28 cellular contexts compared by ENCODE assay signal in the genomic region with DNA sequence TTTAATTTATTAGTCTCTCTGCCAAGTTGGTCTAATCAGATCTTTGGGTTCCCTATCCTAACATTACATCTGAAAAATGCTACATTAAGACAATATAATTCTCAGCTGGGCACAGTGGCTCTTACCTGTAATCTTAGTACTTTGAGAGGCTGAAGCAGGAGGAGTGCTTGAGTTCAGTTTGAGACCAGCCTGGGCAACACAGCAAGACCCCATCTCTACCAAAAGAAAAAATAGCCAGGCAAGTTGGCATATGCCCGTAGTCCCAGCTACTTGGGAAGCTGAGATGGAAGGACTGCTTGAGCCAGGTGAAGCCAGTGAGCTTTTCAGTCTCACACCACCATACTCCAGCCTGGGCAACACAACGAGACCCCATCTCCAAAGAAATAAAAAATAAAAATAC.
"Had no signal": no experiment of that assay in that cellular context is flagged by ENCODE, and none has a peak within 500 bp of the region (broad histone marks: within the 10 kb centered on the region; RNA-seq: fewer than 3 reads in every experiment).

No MANE protein-coding gene starts in this region.

- H3K27ac Mint-ChIP-seq: activated B cell treated with CpG ODN at 0.5 μM for 24 hours; activated CD8-positive, alpha-beta T cell treated with anti-CD3 and anti-CD28 coated beads for 36 hours; activated naive CD4-positive, alpha-beta T cell treated with anti-CD3 and anti-CD28 coated beads for 36 hours; activated naive CD4-positive, alpha-beta T cell treated with anti-CD3 and anti-CD28 coated beads, Interleukin-2, amount 50 U/mL, for 72 hours; activated naive CD8-positive, alpha-beta T cell treated with anti-CD3 and anti-CD28 coated beads, Interleukin-2, amount 10 ng/mL, durations not matched to agents 7 days and 5 days; brain had no signal

- H3K27ac ChIP-seq: ascending aorta, breast epithelium, cardiac muscle cell, colonic mucosa, epithelial cell of prostate, esophagus squamous epithelium, gastroesophageal sphincter, VCaP had no signal

- H3K36me3 ChIP-seq: ascending aorta, breast epithelium, cardiac muscle cell, colonic mucosa, esophagus squamous epithelium, gastroesophageal sphincter had no signal

- DNase-seq: activated B cell treated with CpG ODN at 0.5 μM for 24 hours; activated CD4-positive, alpha-beta T cell treated with anti-CD3 and anti-CD28 coated beads for 48 hours; activated CD4-positive, alpha-beta T cell treated with anti-CD3 and anti-CD28 coated beads, Interleukin-2, amount 50 U/mL, for 1 hour; activated CD4-positive, alpha-beta T cell treated with anti-CD3 and anti-CD28 coated beads, Interleukin-2, amount 50 U/mL, for 48 hours; activated CD8-positive, alpha-beta memory T cell treated with anti-CD3 and anti-CD28 coated beads for 24 hours; activated CD8-positive, alpha-beta T cell treated with anti-CD3 and anti-CD28 coated beads for 36 hours; activated effector memory CD4-positive, alpha-beta T cell treated with Interleukin-2 at 50 U/mL for 16 hours; activated gamma-delta T cell treated with Interleukin-2 at 50 U/mL for 16 hours; activated naive CD4-positive, alpha-beta T cell treated with anti-CD3 and anti-CD28 coated beads for 36 hours; activated naive CD8-positive, alpha-beta T cell treated with anti-CD3 and anti-CD28 coated beads, Interleukin-2, amount 10 ng/mL, durations not matched to agents 7 days and 5 days; activated T-cell treated with anti-CD3 and anti-CD28 coated beads, Interleukin-2, amount 50 U/mL, for 4 hours; central memory CD4-positive, alpha-beta T cell; cerebellar nuclear complex; colonic mucosa; effector CD8-positive, alpha-beta T cell; esophagus squamous epithelium; foreskin melanocyte; T-helper 2 cell had no signal

- H3K4me3 Mint-ChIP-seq: activated B cell treated with CpG ODN at 0.5 μM for 24 hours; activated CD8-positive, alpha-beta T cell treated with anti-CD3 and anti-CD28 coated beads for 36 hours; activated naive CD4-positive, alpha-beta T cell treated with anti-CD3 and anti-CD28 coated beads for 36 hours; activated naive CD8-positive, alpha-beta T cell treated with anti-CD3 and anti-CD28 coated beads, Interleukin-2, amount 10 ng/mL, durations not matched to agents 7 days and 5 days; activated T-cell treated with anti-CD3 and anti-CD28 coated beads, Interleukin-2, amount 50 U/mL, for 4 hours; activated T-helper 17 cell treated with anti-CD3 and anti-CD28 coated beads, Interleukin-2, amount 50 U/mL, for 72 hours; brain had no signal

- ATAC-seq: activated CD4-positive, CD25-positive, alpha-beta regulatory T cell treated with anti-CD3 and anti-CD28 coated beads, Interleukin-2, amount 50 U/mL, for 24 hours; activated CD8-positive, alpha-beta T cell treated with anti-CD3 and anti-CD28 coated beads for 36 hours; activated naive CD4-positive, alpha-beta T cell treated with anti-CD3 and anti-CD28 coated beads, Interleukin-2, amount 50 U/mL, for 72 hours; activated T-cell treated with anti-CD3 and anti-CD28 coated beads, Interleukin-2, amount 50 U/mL, for 4 hours; gastroesophageal sphincter had no signal

- H3K9me3 Mint-ChIP-seq: activated B cell treated with CpG ODN at 0.5 μM for 24 hours; activated CD8-positive, alpha-beta T cell treated with anti-CD3 and anti-CD28 coated beads for 36 hours; activated naive CD4-positive, alpha-beta T cell treated with anti-CD3 and anti-CD28 coated beads for 36 hours; activated naive CD4-positive, alpha-beta T cell treated with anti-CD3 and anti-CD28 coated beads, Interleukin-2, amount 50 U/mL, for 72 hours; activated naive CD8-positive, alpha-beta T cell treated with anti-CD3 and anti-CD28 coated beads, Interleukin-2, amount 10 ng/mL, durations not matched to agents 7 days and 5 days; activated T-cell treated with anti-CD3 and anti-CD28 coated beads, Interleukin-2, amount 50 U/mL, for 4 hours; activated T-helper 17 cell treated with anti-CD3 and anti-CD28 coated beads, Interleukin-2, amount 50 U/mL, for 72 hours had no signal

- H3K4me3 ChIP-seq: ascending aorta, breast epithelium, cardiac muscle cell, colonic mucosa, esophagus squamous epithelium, gastroesophageal sphincter had no signal

- H3K27me3 Mint-ChIP-seq: activated B cell treated with CpG ODN at 0.5 μM for 24 hours; activated CD8-positive, alpha-beta T cell treated with anti-CD3 and anti-CD28 coated beads for 36 hours; activated naive CD8-positive, alpha-beta T cell treated with anti-CD3 and anti-CD28 coated beads, Interleukin-2, amount 10 ng/mL, durations not matched to agents 7 days and 5 days; activated T-helper 17 cell treated with anti-CD3 and anti-CD28 coated beads, Interleukin-2, amount 50 U/mL, for 72 hours; brain had no signal

- H3K4me1 ChIP-seq: colonic mucosa had no signal

- H3K27me3 ChIP-seq: ascending aorta, breast epithelium, cardiac muscle cell, colonic mucosa, esophagus squamous epithelium, gastroesophageal sphincter had no signal

- H3K9me3 ChIP-seq: ascending aorta, breast epithelium, colonic mucosa, esophagus squamous epithelium, gastroesophageal sphincter had no signal
